Comparison of ENCODE assay signal across 3 cellular contexts in the genomic region with DNA sequence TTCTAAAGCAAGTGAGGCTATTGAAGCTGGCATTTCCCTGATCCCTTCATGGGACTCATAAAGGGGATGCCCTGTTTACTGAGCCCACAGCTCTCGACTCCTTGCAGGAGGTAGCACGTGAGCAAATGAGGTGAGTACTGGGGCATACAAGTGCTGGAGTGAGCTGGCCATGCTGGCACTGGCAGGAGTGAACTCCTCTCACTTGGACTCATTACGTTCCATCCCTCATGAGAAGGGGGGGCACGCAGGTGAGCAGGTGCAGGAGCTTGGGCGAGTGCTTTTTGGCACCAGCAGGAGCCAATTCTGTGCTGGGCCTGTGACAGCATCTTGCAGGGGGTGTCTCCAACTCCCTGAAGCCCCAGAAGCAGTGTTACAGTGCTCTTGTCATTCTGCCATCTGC.
"Had no signal": no experiment of that assay in that cellular context is flagged by ENCODE, and none has a peak within 500 bp of the region (broad histone marks: within the 10 kb centered on the region; RNA-seq: fewer than 3 reads in every experiment).

No MANE protein-coding gene starts in this region.

- H3K4me3 ChIP-seq: GM12878 had no signal

- DNase-seq: GDM1, GF-D8 had no signal

- ATAC-seq: GM12878 had no signal
